11 cellular contexts compared by ENCODE assay signal in genomic region chr11:122375687-122376399, GRCh38.
DNase-seq lines count a peak whose midpoint lies in the region; ATAC-seq and TF ChIP-seq lines count a peak whose summit lies in the region.
"Had no signal": no experiment of that assay in that cellular context is flagged by ENCODE, and none has a peak within 500 bp of the region (broad histone marks: within the 10 kb centered on the region; RNA-seq: fewer than 3 reads in every experiment).

No MANE protein-coding gene starts in this region.

- H3K36me3 ChIP-seq in colonic mucosa, result no peaks in the 10 kb centered on the region

- DNase-seq in AG20443 (ENCODE audit: low spot score) (peak; percentile 58), MV-4-11 (lab: John Stamatoyannopoulos, UW) (peak; percentile 72), fibroblast of peridontal ligament (ENCODE audit: extremely low read depth) (peak; percentile 26), NCI-H2029 (lab: John Stamatoyannopoulos, UW) (no peak), colonic mucosa (no peak)
- DNase-seq: immature natural killer cell, NCI-H2081 treated with DMSO at 0.1 percent for 48 hours, OCI-M1 had no signal

- H3K27ac ChIP-seq in colonic mucosa, result no peak overlapping the region

- H3K4me3 ChIP-seq in colonic mucosa, result no peak overlapping the region

- intact Hi-C loops in colonic mucosa (cut with DNase I), result no loop called here

- ATAC-seq in GM21447 (IDR thresholded peaks at IDR 0.05; ENCODE audit: unreplicated experiment) (peak; percentile 72), HG02798 (IDR thresholded peaks at IDR 0.05; ENCODE audit: poor library complexity, unreplicated experiment) (no peak), GM18858 (IDR thresholded peaks at IDR 0.05; ENCODE audit: unreplicated experiment) (no peak)

- H3K4me1 ChIP-seq in colonic mucosa, result no peaks in the 10 kb centered on the region

- no peaks in the 10 kb centered on the region for H3K9me3 ChIP-seq in colonic mucosa

- no peak for TF ChIP-seq CTCF in colonic mucosa (IDR thresholded peaks at IDR 0.05)

- no peaks in the 10 kb centered on the region for H3K27me3 ChIP-seq in colonic mucosa

- H3K9ac ChIP-seq in colonic mucosa (ENCODE audit: low read depth in 2 of 2, low read length in 2 of 2), result no peak overlapping the region

Comparison
In these comparisons a context has a peak if more than half of its experiments do, and no peak if none do; other contexts are left out.
1. DNase-seq: peak in AG20443 (single experiment), MV-4-11 (single experiment) and fibroblast of peridontal ligament (single experiment); none in NCI-H2029 (single experiment) and colonic mucosa (single experiment).